ENCODE assay signal across 26 cellular contexts in the genomic region with DNA sequence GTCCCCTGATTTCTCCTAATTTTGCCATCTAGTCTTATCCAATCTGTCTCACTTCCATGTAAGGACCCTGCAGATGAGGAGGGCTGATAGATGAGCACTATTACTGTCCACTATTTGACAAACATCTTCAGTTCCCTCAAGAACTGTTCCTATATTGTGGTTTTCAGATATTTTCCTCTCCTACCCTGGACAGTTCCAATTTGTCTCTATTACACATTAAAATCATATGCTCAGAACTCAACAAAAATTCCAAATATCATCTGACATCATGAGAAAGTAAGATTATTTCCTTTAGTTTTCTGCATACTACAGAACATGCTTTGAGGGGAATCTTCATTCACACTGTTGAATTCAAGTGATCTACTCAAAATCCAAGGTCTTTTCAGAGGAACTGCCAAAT.
"Had no signal": no experiment of that assay in that cellular context is flagged by ENCODE, and none has a peak within 500 bp of the region (broad histone marks: within the 10 kb centered on the region; RNA-seq: fewer than 3 reads in every experiment).

No MANE protein-coding gene starts in this region.

- ATAC-seq: stimulated activated effector memory CD8-positive, alpha-beta T cell treated with anti-CD3 and anti-CD28 coated beads, Interleukin-12 subunit alpha, Interleukin-12 subunit beta, amount 100 ng/mL, for 72 hours; stimulated activated memory B cell treated with anti-CD40 and anti-IgM and Interleukin-4, amounts not matched to agents 10 μg/mL and 1 μg/mL and 100 μg/mL, for 72 hours; stimulated activated naive B cell treated with anti-CD40 and anti-IgM and Interleukin-4, amounts not matched to agents 10 μg/mL and 1 μg/mL and 100 μg/mL, for 72 hours; stimulated activated naive CD8-positive, alpha-beta T cell treated with anti-CD3 and anti-CD28 coated beads, Interleukin-15, amount 100 ng/mL, for 72 hours; stimulated activated naive CD8-positive, alpha-beta T cell treated with anti-CD3 and anti-CD28 coated beads, Interleukin-15, Interleukin-2, amounts not matched to agents 100 U/mL and 50 U/mL, for 24 hours; upper lobe of right lung had no signal

- H3K36me3 ChIP-seq: stomach, suprapubic skin, thoracic aorta, thyroid gland, tibial artery, tibial nerve, transverse colon, upper lobe of left lung, upper lobe of right lung, uterus, vagina had no signal

- H3K4me1 ChIP-seq: stomach, suprapubic skin, testis, thyroid gland, tibial artery, tibial nerve, transverse colon, upper lobe of left lung, upper lobe of right lung, uterus, vagina had no signal

- H3K9me3 ChIP-seq: stomach, suprapubic skin, testis, thoracic aorta, thyroid gland, tibial artery, tibial nerve, transverse colon, upper lobe of left lung, upper lobe of right lung, uterus, vagina had no signal

- H3K27ac ChIP-seq: stomach, suprapubic skin, testis, thoracic aorta, thyroid gland, tibial artery, tibial nerve, transverse colon, upper lobe of left lung, upper lobe of right lung, uterus, vagina had no signal

- H3K4me3 ChIP-seq: stomach, suprapubic skin, testis, thoracic aorta, thyroid gland, tibial artery, tibial nerve, transverse colon, upper lobe of left lung, upper lobe of right lung, uterus, vagina had no signal

- DNase-seq: stimulated activated CD4-positive, alpha-beta T cell treated with anti-CD3 and anti-CD28 coated beads, Interleukin-2, amount 100 ng/mL, for 48 hours; stimulated activated CD4-positive, alpha-beta T cell treated with anti-CD3 and anti-CD28 coated beads, Interleukin-4, amount 100 ng/mL, for 1 hour; stimulated activated CD4-positive, alpha-beta T cell treated with anti-CD3 and anti-CD28 coated beads, Interleukin-4, amount 100 ng/mL, for 24 hours; stimulated activated CD4-positive, alpha-beta T cell treated with anti-CD3 and anti-CD28 coated beads, Interleukin-4, amount 100 ng/mL, for 4 hours; stimulated activated CD8-positive, alpha-beta memory T cell treated with anti-CD3 and anti-CD28 coated beads, Interleukin-4, amount 100 ng/mL, for 48 hours; stimulated activated naive B cell treated with anti-CD40 and anti-IgM and Interleukin-4, amounts not matched to agents 10 μg/mL and 1 μg/mL and 100 μg/mL, for 72 hours; stimulated activated naive CD4-positive, alpha-beta T cell; stimulated activated naive CD4-positive, alpha-beta T cell treated with Interleukin-2 at 50 U/mL for 16 hours; stimulated activated naive CD8-positive, alpha-beta T cell treated with anti-CD3 and anti-CD28 coated beads, Interleukin-15, amount 100 ng/mL, for 72 hours; stimulated activated naive CD8-positive, alpha-beta T cell treated with anti-CD3 and anti-CD28 coated beads, Interleukin-15, Interleukin-2, amounts not matched to agents 100 U/mL and 50 U/mL, for 24 hours; stomach; substantia nigra; testis; thyroid gland; tibial artery; transverse colon; trophoblast cell; upper lobe of left lung; upper lobe of right lung; uterus had no signal
